33 cellular contexts compared by ENCODE assay signal in genomic region chr11:70348608-70349007, GRCh38.
"Had no signal": no experiment of that assay in that cellular context is flagged by ENCODE, and none has a peak within 500 bp of the region (broad histone marks: within the 10 kb centered on the region; RNA-seq: fewer than 3 reads in every experiment).

No MANE protein-coding gene starts in this region.

- H3K4me1 ChIP-seq: SJCRH30 had no signal

- ATAC-seq: Panc1, Right ventricle myocardium inferior, SK-N-SH treated with all-trans-retinoic acid at 6 μM for 48 hours had no signal

- DNase-seq: Kasumi-1, MG63, NCI-H1048, NCI-H1092 treated with DMSO at 0.1 percent for 48 hours, NCI-H1105 treated with DMSO at 0.1 percent for 48 hours, NCI-H1417, NCI-H1436, NCI-H146, NCI-H1694, NCI-H187, NCI-H1930, NCI-H2029 treated with DMSO at 0.1 percent for 48 hours, NCI-H2081 treated with DMSO at 0.1 percent for 48 hours, NCI-H2107, NCI-H2171, NCI-H226, NCI-H446 treated with DMSO at 0.1 percent for 48 hours, NCI-H510A, NCI-H524, NCI-H526, NCI-H69, NCI-H748 treated with DMSO at 0.1 percent for 48 hours, NCI-H82, PC-9, SHP77, SIG-M5, SJCRH30 had no signal

- H3K4me2 ChIP-seq: PC-9 had no signal

- H3K4me3 ChIP-seq: MG63, PC-9, SJCRH30, SK-N-MC had no signal

- H3K27me3 ChIP-seq: MG63, SJCRH30 had no signal

- H3K27ac ChIP-seq: PC-9, RWPE1, SJCRH30, SK-N-MC had no signal

- FAIRE-seq: RCC 7860 had no signal

- H2AFZ ChIP-seq: PC-9 had no signal

- H3K9me3 ChIP-seq: MG63, SJCRH30 had no signal
